Comparison of ENCODE assay signal across 14 cellular contexts in genomic region chr7:23098460-23098859, GRCh38. TPM values are rescaled to one million over a fixed set of nuclear protein-coding genes. Genes with fewer than 3 reads are reported as not detected.
A peak's percentile ranks its signal among the peaks of the same experiment; 100 is the strongest.
DNase-seq lines count a peak whose midpoint lies in the region; ATAC-seq, FAIRE-seq and TF ChIP-seq lines count a peak whose summit lies in the region.
"Had no signal": no experiment of that assay in that cellular context is flagged by ENCODE, and none has a peak within 500 bp of the region (broad histone marks: within the 10 kb centered on the region; RNA-seq: fewer than 3 reads in every experiment).

No MANE protein-coding gene starts in this region.

- no peak for TF ChIP-seq POLR2A in HepG2 (IDR thresholded peaks at IDR 0.05; ENCODE audit: insufficient read depth in 1 of 2, low read depth in 2 of 2, low read length in 2 of 2)
- no peak for TF ChIP-seq POLR2A in right lobe of liver (IDR thresholded peaks at IDR 0.05)

- ATAC-seq in HepG2 (peak; percentile 51; the same call in 2 of the 3 replicates), right lobe of liver (no peak), GM18909 (IDR thresholded peaks at IDR 0.05; ENCODE audit: poor library complexity, unreplicated experiment) (no peak)
- ATAC-seq: GM12878 had no signal

- H3K36me3 ChIP-seq in HepG2 (replicated peaks in 1 of 2; ENCODE audit: control insufficient read depth in 1 of 2, insufficient read depth in 2 of 2, low read length in 2 of 2) (no peaks in the 10 kb centered on the region), right lobe of liver (no peaks in the 10 kb centered on the region)

- intact Hi-C loops in HepG2 (cut with micrococcal nuclease; ENCODE audit: unreplicated experiment) = no loop called here
- intact Hi-C loops in right lobe of liver (cut with DNase I) = no loop called here

- H3K79me2 ChIP-seq in HepG2 (ENCODE audit: insufficient read depth, low read length) = no peaks in the 10 kb centered on the region

- POLR2A ChIA-PET in HepG2 (lab: Yijun Ruan, JAX) = no interaction called here

- H3K4me3 ChIP-seq in HepG2 (replicated peaks in 1 of 3; ENCODE audit: insufficient read depth in 1 of 3, low read depth in 2 of 3, low read length in 3 of 3) = no peak overlapping the region
- no peak overlapping the region for H3K4me3 ChIP-seq in right lobe of liver
- H3K4me3 ChIP-seq: GM12878, GM23248 had no signal

- DNase-seq in HepG2 (ENCODE audit: low spot score) (no peak), right lobe of liver (no peak), NCI-H2081 (lab: John Stamatoyannopoulos, UW) (peak; percentile 63 to 79), NCI-H69 (lab: John Stamatoyannopoulos, UW) (peak; percentile 80), type B pancreatic cell (ENCODE audit: extremely low spot score, unreplicated experiment) (no peak), EL (no peak)
- DNase-seq: Caco-2; CD8-positive, alpha-beta memory T cell; GM23248; H7 had no signal

- TF ChIP-seq CTCF in HepG2 (CRISPR knock-in tag; IDR thresholded peaks at IDR 0.05) (no peak), right lobe of liver (IDR thresholded peaks at IDR 0.05) (no peak), type B pancreatic cell (conservative IDR thresholded peaks at IDR 0.05) (no peak)

- peaks cover 4% of the 10 kb centered on the region for H3K9me3 Mint-ChIP-seq in type B pancreatic cell

- H3K4me1 Mint-ChIP-seq in type B pancreatic cell (ENCODE audit: unreplicated experiment) = no peaks in the 10 kb centered on the region
- H3K4me1 Mint-ChIP-seq: CD14-positive monocyte; CD8-positive, alpha-beta memory T cell had no signal

- CTCF ChIA-PET in HepG2 (lab: Yijun Ruan, JAX; ENCODE audit: low intra/inter-chr PET ratio, low total read pairs) = no interaction called here

- no peak for TF ChIP-seq RAD21 in HepG2 (CRISPR knock-in tag; IDR thresholded peaks at IDR 0.05)

- H3K9me3 ChIP-seq in HepG2 (ENCODE audit: low read length) (no peaks in the 10 kb centered on the region), right lobe of liver (no peaks in the 10 kb centered on the region)

- H3K4me2 ChIP-seq in HepG2 (ENCODE audit: low read depth, low read length) = no peak overlapping the region

- no peak overlapping the region for H3K27ac Mint-ChIP-seq in type B pancreatic cell
- H3K27ac Mint-ChIP-seq: CD14-positive monocyte; CD8-positive, alpha-beta memory T cell had no signal

- no peak overlapping the region for H3K4me3 Mint-ChIP-seq in type B pancreatic cell
- H3K4me3 Mint-ChIP-seq: CD14-positive monocyte; CD8-positive, alpha-beta memory T cell had no signal

- no peak overlapping the region for H3K27ac ChIP-seq in HepG2 (ENCODE audit: extremely low read length, insufficient read depth, low read length)
- H3K27ac ChIP-seq in right lobe of liver = no peak overlapping the region
- H3K27ac ChIP-seq: GM23248 had no signal

- no TSS peak for BruUV-seq in HepG2 (replicated peaks; lab: Mats Ljungman, UMichigan)

- 6% methylated on average over 2 of the region's 2 CpGs for WGBS in HepG2 (ENCODE audit: low lambda C conversion rate)
- 77% methylated on average over 2 of the region's 2 CpGs for WGBS in right lobe of liver (ENCODE audit: insufficient coverage, low coverage, low lambda C conversion rate, missing lambda C conversion rate)

- H3K27me3 ChIP-seq in HepG2 (ENCODE audit: control insufficient read depth in 1 of 2, insufficient read depth in 2 of 2, low read length in 2 of 2) (no peaks in the 10 kb centered on the region), right lobe of liver (no peaks in the 10 kb centered on the region)

- TF ChIP-seq EP300 in HepG2 (IDR thresholded peaks at IDR 0.05; ENCODE audit: low read depth in 2 of 2, low read length in 2 of 2) (no peak), HepG2 (CRISPR knock-in tag; IDR thresholded peaks at IDR 0.05; ENCODE audit: borderline replicate concordance) (no peak)

- no peak for FAIRE-seq in HepG2 (lab: Jason Lieb, UNC)
- FAIRE-seq: GM12878, GM18507 had no signal

- peaks cover 4% of the 10 kb centered on the region for H3K36me3 Mint-ChIP-seq in type B pancreatic cell
- H3K36me3 Mint-ChIP-seq: CD14-positive monocyte had no signal

- in situ Hi-C loops in HepG2 (cut with HindIII; ENCODE audit: extremely low pct_ligation_motif_present, low pct_unique_long_range_greater_than_20kb) = no loop called here

- no peak overlapping the region for H2AFZ ChIP-seq in HepG2 (ENCODE audit: low read length)
- H2AFZ ChIP-seq: GM23248 had no signal

- no peaks in the 10 kb centered on the region for H4K20me1 ChIP-seq in HepG2 (ENCODE audit: insufficient read depth, low read length)

- no peak overlapping the region for H3K9ac ChIP-seq in HepG2 (ENCODE audit: insufficient read depth, low read depth, low read length)
- H3K9ac ChIP-seq: GM23248 had no signal

- H3K27me3 Mint-ChIP-seq in type B pancreatic cell = no peaks in the 10 kb centered on the region

- H3K4me1 ChIP-seq in HepG2 (ENCODE audit: insufficient read depth, low read length) (no peaks in the 10 kb centered on the region), right lobe of liver (no peaks in the 10 kb centered on the region)
- H3K4me1 ChIP-seq: Caco-2 had no signal

TF ChIP-seq in HepG2, 621 proteins besides CTCF, POLR2A, EP300 and RAD21 (continues in another document):
- no peak for TF ChIP-seq DBP (CRISPR knock-in tag; IDR thresholded peaks at IDR 0.05; ENCODE audit: not compliant biosample characterization)
- no peak for TF ChIP-seq ZBTB37 (CRISPR knock-in tag; IDR thresholded peaks at IDR 0.05)
- no peak for TF ChIP-seq ZNF225 (CRISPR knock-in tag; IDR thresholded peaks at IDR 0.05)
- TF ChIP-seq ZNF432 (CRISPR knock-in tag; IDR thresholded peaks at IDR 0.05; ENCODE audit: borderline replicate concordance) = peak; percentile 99
- TF ChIP-seq MAFK (conservative IDR thresholded peaks at IDR 0.05 in 1 of 2, IDR thresholded peaks at IDR 0.05 in 1 of 2; ENCODE audit: low read length in 2 of 2) = peak; percentile 88
- TF ChIP-seq BRCA1 (CRISPR knock-in tag; IDR thresholded peaks at IDR 0.05) = no peak
- TF ChIP-seq ZNF800 (CRISPR knock-in tag; IDR thresholded peaks at IDR 0.05) = no peak
- TF ChIP-seq PPARG (CRISPR knock-in tag; conservative IDR thresholded peaks at IDR 0.05) = no peak
- no peak for TF ChIP-seq SMARCE1 (IDR thresholded peaks at IDR 0.05; ENCODE audit: borderline replicate concordance)
- no peak for TF ChIP-seq PLRG1 (conservative IDR thresholded peaks at IDR 0.05)

RNA-seq across cellular contexts. Expression of gene KLHL7, which starts 7.1 kb away (rescaled TPM):
- 34.4 and 43.2 TPM in 2 replicates for total RNA-seq in HepG2 (2016; rRNA removed; fragmentation: Illumina TruSeq; extraction: Trizol)
- total RNA-seq in HepG2 (2016; cell fraction: cytosol; rRNA removed; fragmentation: Illumina TruSeq; extraction: Trizol; ENCODE audit: low read depth) = 17.0 and 25.3 TPM in 2 replicates
- 31.5 and 39.5 TPM in 2 replicates for total RNA-seq in HepG2 (2016; cell fraction: insoluble cytoplasmic fraction; rRNA removed; fragmentation: Illumina TruSeq; extraction: Trizol)
- total RNA-seq in HepG2 (2016; cell fraction: membrane; rRNA removed; fragmentation: Illumina TruSeq; extraction: Trizol) = 26.6 and 27.4 TPM in 2 replicates
- 28.3 and 29.2 TPM in 2 replicates for total RNA-seq in HepG2 (2016; cell fraction: nucleus; rRNA removed; fragmentation: Illumina TruSeq; extraction: Trizol)
- polyA plus RNA-seq in HepG2 (2011; rRNA removed) = 12.5 and 16.2 TPM in 2 replicates
- 10.7 and 12.2 TPM in 2 replicates for polyA plus RNA-seq in HepG2 (2011; cell fraction: cytosol; rRNA removed)
- polyA plus RNA-seq in HepG2 (2011; cell fraction: nucleus; rRNA removed) = 7.1 and 7.7 TPM in 2 replicates
- 12.6 and 18.5 TPM in 2 replicates for polyA plus RNA-seq in HepG2 (2012)
- polyA plus RNA-seq in HepG2 (2016; cell fraction: cytosol; fragmentation: Illumina TruSeq; extraction: Trizol; ENCODE audit: low read depth) = 14.4 and 24.4 TPM in 2 replicates
- 35.3 and 37.9 TPM in 2 replicates for polyA plus RNA-seq in HepG2 (2016; cell fraction: insoluble cytoplasmic fraction; fragmentation: Illumina TruSeq; extraction: Trizol; ENCODE audit: low read depth)
- 19.7 and 23.8 TPM in 2 replicates for polyA plus RNA-seq in HepG2 (2016; cell fraction: membrane; fragmentation: Illumina TruSeq; extraction: Trizol; ENCODE audit: low read depth)
- polyA plus RNA-seq in HepG2 (2016; cell fraction: nucleus; fragmentation: Illumina TruSeq; extraction: Trizol; ENCODE audit: insufficient read depth, low read depth) = 24.6 and 27.7 TPM in 2 replicates
- polyA minus RNA-seq in HepG2 (2011; rRNA and poly(A)+ RNA removed; ENCODE audit: low replicate concordance) = 7.3 and 10.3 TPM in 2 replicates
- 10.6 and 16.8 TPM in 2 replicates for polyA minus RNA-seq in HepG2 (2011; cell fraction: cytosol; rRNA and poly(A)+ RNA removed)
- 22.9 and 29.7 TPM in 2 replicates for polyA minus RNA-seq in HepG2 (2011; cell fraction: nucleus; rRNA and poly(A)+ RNA removed)
- total RNA-seq in right lobe of liver = 1 to 10 TPM; 6.3 to 9.1 (median 7.5) TPM
- 34.0 and 44.3 TPM in 2 replicates for total RNA-seq in type B pancreatic cell (ENCODE audit: low replicate concordance)

Comparison
In these comparisons a context has a peak if more than half of its experiments do, and no peak if none do; other contexts are left out.
1. DNase-seq: peak in NCI-H2081 (2 of 2) and NCI-H69 (single experiment); none in HepG2 (single experiment), right lobe of liver (0 of 3), type B pancreatic cell (single experiment) and EL (single experiment).